1 cellular context compared by ENCODE assay signal in genomic region chr20:21053002-21053762, GRCh38.
TF ChIP-seq lines count a peak whose summit lies in the region.

No MANE protein-coding gene starts in this region.

TF ChIP-seq in HepG2, 621 proteins besides CTCF, POLR2A, EP300 and RAD21 (continued from another document and continues in another):
- TF ChIP-seq PAXIP1 (CRISPR knock-in tag; conservative IDR thresholded peaks at IDR 0.05) (peak; percentile 68), ZNF567 (CRISPR knock-in tag; IDR thresholded peaks at IDR 0.05; ENCODE audit: borderline replicate concordance) (peak; percentile 24; the same call in 1 of the 2 replicates), ZFP62 (CRISPR knock-in tag; IDR thresholded peaks at IDR 0.05) (no peak), SP5 (CRISPR knock-in tag; IDR thresholded peaks at IDR 0.05; ENCODE audit: borderline replicate concordance, low read depth) (0 out of 2 replicates have a peak, but pooled peaks have one; percentile 30), TBX2 (CRISPR knock-in tag; IDR thresholded peaks at IDR 0.05; ENCODE audit: borderline replicate concordance) (peak; percentile 95), ZNF614 (CRISPR knock-in tag; IDR thresholded peaks at IDR 0.05; ENCODE audit: borderline replicate concordance) (peak; percentile 88; the same call in 1 of the 2 replicates), NAIF1 (CRISPR knock-in tag; IDR thresholded peaks at IDR 0.05; ENCODE audit: borderline replicate concordance) (no peak), ZNF639 (CRISPR knock-in tag; conservative IDR thresholded peaks at IDR 0.05) (0 out of 2 replicates have a peak, but pooled peaks have one; percentile 32), ISX (CRISPR knock-in tag; conservative IDR thresholded peaks at IDR 0.05) (no peak), NR2F6 (IDR thresholded peaks at IDR 0.05) (peak; percentile 59), NR2F6 (CRISPR knock-in tag; IDR thresholded peaks at IDR 0.05) (peak; percentile 29; the same call in 1 of the 2 replicates), RCOR2 (CRISPR knock-in tag; IDR thresholded peaks at IDR 0.05) (no peak), HOXA9 (CRISPR knock-in tag; IDR thresholded peaks at IDR 0.05; ENCODE audit: borderline replicate concordance) (no peak), CHD2 (IDR thresholded peaks at IDR 0.05; ENCODE audit: low read depth, low read length) (no peak), ZBTB14 (CRISPR knock-in tag; IDR thresholded peaks at IDR 0.05) (no peak), SNAI1 (CRISPR knock-in tag; IDR thresholded peaks at IDR 0.05; ENCODE audit: borderline replicate concordance) (no peak), ZNF740 (CRISPR knock-in tag; IDR thresholded peaks at IDR 0.05) (no peak), ZNF367 (CRISPR knock-in tag; IDR thresholded peaks at IDR 0.05; ENCODE audit: borderline replicate concordance) (no peak), CEBPZ (IDR thresholded peaks at IDR 0.05; ENCODE audit: low read length) (no peak), ZBTB49 (CRISPR knock-in tag; IDR thresholded peaks at IDR 0.05; ENCODE audit: borderline replicate concordance) (no peak), SALL2 (CRISPR knock-in tag; IDR thresholded peaks at IDR 0.05) (no peak), ZNF75D (CRISPR knock-in tag; IDR thresholded peaks at IDR 0.05; ENCODE audit: borderline replicate concordance) (no peak), CREBL2 (CRISPR knock-in tag; IDR thresholded peaks at IDR 0.05; ENCODE audit: borderline replicate concordance) (0 out of 2 replicates have a peak, but pooled peaks have one; percentile 47), ZZZ3 (CRISPR knock-in tag; IDR thresholded peaks at IDR 0.05; ENCODE audit: borderline replicate concordance) (no peak), ZNF205 (CRISPR knock-in tag; IDR thresholded peaks at IDR 0.05) (no peak), NFAT5 (CRISPR knock-in tag; IDR thresholded peaks at IDR 0.05) (no peak), ZNF883 (CRISPR knock-in tag; IDR thresholded peaks at IDR 0.05; ENCODE audit: not compliant biosample characterization) (no peak), TAF1 (CRISPR knock-in tag; IDR thresholded peaks at IDR 0.05) (0 out of 2 replicates have a peak, but pooled peaks have one; percentile 23), PHF8 (CRISPR knock-in tag; IDR thresholded peaks at IDR 0.05) (0 out of 2 replicates have a peak, but pooled peaks have one; percentile 14), ZSCAN30 (CRISPR knock-in tag; IDR thresholded peaks at IDR 0.05) (no peak), ZNF329 (CRISPR knock-in tag; IDR thresholded peaks at IDR 0.05; ENCODE audit: low read depth) (no peak), ZKSCAN1 (IDR thresholded peaks at IDR 0.05; ENCODE audit: low read length) (no peak), ZNF784 (CRISPR knock-in tag; IDR thresholded peaks at IDR 0.05; ENCODE audit: borderline replicate concordance) (no peak), KLF13 (CRISPR knock-in tag; IDR thresholded peaks at IDR 0.05) (no peak), ZNF569 (CRISPR knock-in tag; IDR thresholded peaks at IDR 0.05; ENCODE audit: borderline replicate concordance) (no peak), THAP9 (CRISPR knock-in tag; IDR thresholded peaks at IDR 0.05; ENCODE audit: borderline replicate concordance) (no peak), MAFK (conservative IDR thresholded peaks at IDR 0.05 in 1 of 2, IDR thresholded peaks at IDR 0.05 in 1 of 2; ENCODE audit: low read length in 2 of 2) (no peak), SAFB2 (CRISPR knock-in tag; IDR thresholded peaks at IDR 0.05; ENCODE audit: borderline replicate concordance, low read depth) (no peak)
